ENCODE assay signal across 13 cellular contexts in genomic region chr2:105779394-105779793, GRCh38. TPM values are rescaled to one million over a fixed set of nuclear protein-coding genes. Genes with fewer than 3 reads are reported as not detected.
DNase-seq lines count a peak whose midpoint lies in the region; ATAC-seq, FAIRE-seq and TF ChIP-seq lines count a peak whose summit lies in the region.
"Had no signal": no experiment of that assay in that cellular context is flagged by ENCODE, and none has a peak within 500 bp of the region (broad histone marks: within the 10 kb centered on the region; RNA-seq: fewer than 3 reads in every experiment).

No MANE protein-coding gene starts in this region.

- no peaks in the 10 kb centered on the region for H3K27me3 ChIP-seq in Caco-2 (replicated peaks; ENCODE audit: control insufficient read depth, insufficient read depth, low read length)
- H3K27me3 ChIP-seq in small intestine (ENCODE audit: control insufficient read depth in 2 of 2, insufficient read depth in 2 of 2, low read length in 2 of 2) = no peaks in the 10 kb centered on the region
- H3K27me3 ChIP-seq: left lung, vagina had no signal

- ATAC-seq in central memory CD8-positive, alpha-beta T cell (replicated peaks; ENCODE audit: extremely low read depth, poor library complexity, severe bottlenecking) = no peak
- ATAC-seq in stimulated activated naive B cell treated with anti-CD40 and anti-IgM and Interleukin-4, amounts not matched to agents 10 μg/mL and 1 μg/mL and 100 μg/mL, for 72 hours (replicated peaks) = no peak
- ATAC-seq: left lung had no signal

- 23 to 59% (median 30%) methylated on average over 5 of the region's 5 CpGs for WGBS in small intestine, 3 donors

- no peaks in the 10 kb centered on the region for H3K4me1 ChIP-seq in Caco-2
- peaks cover 20 to 23% of the 10 kb centered on the region in 2 donors for H3K4me1 ChIP-seq in small intestine (ENCODE audit: control insufficient read depth in 2 of 2, insufficient read depth in 1 of 2, low read depth in 1 of 2, low read length in 1 of 2)

- H3K36me3 ChIP-seq in Caco-2 (ENCODE audit: control insufficient read depth, insufficient read depth, low read length) (peaks cover 2% of the 10 kb centered on the region), small intestine (ENCODE audit: control insufficient read depth in 2 of 2, insufficient read depth in 2 of 2, low read length in 2 of 2) (no peaks in the 10 kb centered on the region)
- H3K36me3 ChIP-seq: left lung, vagina had no signal

- no peak for FAIRE-seq in small intestine (lab: Jason Lieb, UNC)

- no peaks in the 10 kb centered on the region for H3K9me3 Mint-ChIP-seq in central memory CD8-positive, alpha-beta T cell
- H3K9me3 Mint-ChIP-seq in stimulated activated naive B cell treated with anti-CD40 and anti-IgM and Interleukin-4, amounts not matched to agents 10 μg/mL and 1 μg/mL and 100 μg/mL, for 72 hours = no peaks in the 10 kb centered on the region
- no peaks in the 10 kb centered on the region for H3K9me3 Mint-ChIP-seq in Caco-2 (ENCODE audit: unreplicated experiment)

- no peak overlapping the region for H3K27ac ChIP-seq in small intestine (ENCODE audit: low read depth in 1 of 2, low read length in 1 of 2)
- H3K27ac ChIP-seq: left lung, vagina had no signal

- POLR2A ChIA-PET in Caco-2 (lab: Charles Lee) = no interaction called here

- intact Hi-C loops in Caco-2 (cut with micrococcal nuclease; ENCODE audit: unreplicated experiment) = no loop called here

- DNase-seq in activated CD8-positive, alpha-beta memory T cell treated with anti-CD3 and anti-CD28 coated beads for 24 hours = peak; percentile 54
- DNase-seq in activated CD8-positive, alpha-beta memory T cell treated with anti-CD3 and anti-CD28 coated beads, Interleukin-2, amount 50 U/mL, for 4 hours = no peak
- DNase-seq in NCI-H82 treated with DMSO at 0.1 percent for 48 hours (lab: John Stamatoyannopoulos, UW; ENCODE audit: unreplicated experiment) (peak; percentile 49), Caco-2 (no peak), small intestine (no peak), epidermal melanocyte (ENCODE audit: insufficient read length, low spot score) (no peak)
- no peak for DNase-seq in central memory CD8-positive, alpha-beta T cell (ENCODE audit: low spot score in 2 of 2)
- DNase-seq in stimulated activated naive B cell treated with anti-CD40 and anti-IgM and Interleukin-4, amounts not matched to agents 10 μg/mL and 1 μg/mL and 100 μg/mL, for 72 hours = no peak
- DNase-seq: activated CD8-positive, alpha-beta memory T cell treated with anti-CD3 and anti-CD28 coated beads, Interleukin-2, amount 50 U/mL, for 48 hours; left lung; NCI-H2081 treated with DMSO at 0.1 percent for 48 hours; stimulated activated CD4-positive, alpha-beta T cell treated with anti-CD3 and anti-CD28 coated beads, Interleukin-4, amount 100 ng/mL, for 1 hour had no signal

- CTCF ChIA-PET in Caco-2 (lab: Charles Lee) = interaction anchor here (0.9 kb wide), 1 partner anchor 109 kb away, joined by 7 read pairs; no protein-coding TSS in a partner anchor

- H3K27ac Mint-ChIP-seq in central memory CD8-positive, alpha-beta T cell (ENCODE audit: low read depth) = peak overlapping the region; percentile 91
- peak overlapping the region; percentile 84 for H3K27ac Mint-ChIP-seq in stimulated activated naive B cell treated with anti-CD40 and anti-IgM and Interleukin-4, amounts not matched to agents 10 μg/mL and 1 μg/mL and 100 μg/mL, for 72 hours
- H3K27ac Mint-ChIP-seq in Caco-2 (ENCODE audit: unreplicated experiment) = no peak overlapping the region

- TF ChIP-seq CTCF in Caco-2 (IDR thresholded peaks at IDR 0.05; ENCODE audit: insufficient read depth in 1 of 2, low read depth in 1 of 2, low read length in 1 of 2, severe bottlenecking in 1 of 2, unreplicated experiment in 1 of 2) = no peak

- peaks cover 93% of the 10 kb centered on the region for H3K4me1 Mint-ChIP-seq in central memory CD8-positive, alpha-beta T cell
- H3K4me1 Mint-ChIP-seq in stimulated activated naive B cell treated with anti-CD40 and anti-IgM and Interleukin-4, amounts not matched to agents 10 μg/mL and 1 μg/mL and 100 μg/mL, for 72 hours = peaks cover 64 to 97% of the 10 kb centered on the region in 2 donors
- H3K4me1 Mint-ChIP-seq in Caco-2 (ENCODE audit: low read depth, unreplicated experiment) = peaks cover 13% of the 10 kb centered on the region

- H3K27me3 Mint-ChIP-seq in central memory CD8-positive, alpha-beta T cell = no peaks in the 10 kb centered on the region
- H3K27me3 Mint-ChIP-seq in stimulated activated naive B cell treated with anti-CD40 and anti-IgM and Interleukin-4, amounts not matched to agents 10 μg/mL and 1 μg/mL and 100 μg/mL, for 72 hours = no peaks in the 10 kb centered on the region
- H3K27me3 Mint-ChIP-seq in Caco-2 (ENCODE audit: insufficient read depth, unreplicated experiment) = no peaks in the 10 kb centered on the region

- peaks cover 19% of the 10 kb centered on the region for H3K36me3 Mint-ChIP-seq in central memory CD8-positive, alpha-beta T cell (ENCODE audit: insufficient read depth)
- H3K36me3 Mint-ChIP-seq in stimulated activated naive B cell treated with anti-CD40 and anti-IgM and Interleukin-4, amounts not matched to agents 10 μg/mL and 1 μg/mL and 100 μg/mL, for 72 hours = peaks cover 29 to 52% of the 10 kb centered on the region in 2 donors
- H3K36me3 Mint-ChIP-seq in Caco-2 (ENCODE audit: insufficient read depth, unreplicated experiment) = peaks cover 22% of the 10 kb centered on the region

- H3K9me3 ChIP-seq in Caco-2 (no peaks in the 10 kb centered on the region), small intestine (ENCODE audit: control insufficient read depth, low read depth) (no peaks in the 10 kb centered on the region)
- H3K9me3 ChIP-seq: left lung, vagina had no signal

- BruUV-seq in Caco-2 (replicated peaks; lab: Mats Ljungman, UMichigan) = no TSS peak

- H3K4me3 ChIP-seq in Caco-2 (ENCODE audit: low read depth, low read length) = no peak overlapping the region
- H3K4me3 ChIP-seq in small intestine (ENCODE audit: low read depth in 1 of 2, low read length in 2 of 2) = no peak overlapping the region
- H3K4me3 ChIP-seq: left lung, vagina had no signal

- peak overlapping the region; percentile 55 for H3K4me3 Mint-ChIP-seq in central memory CD8-positive, alpha-beta T cell
- peak overlapping the region; percentile 33 to 55 for H3K4me3 Mint-ChIP-seq in stimulated activated naive B cell treated with anti-CD40 and anti-IgM and Interleukin-4, amounts not matched to agents 10 μg/mL and 1 μg/mL and 100 μg/mL, for 72 hours
- no peak overlapping the region for H3K4me3 Mint-ChIP-seq in Caco-2 (ENCODE audit: unreplicated experiment)

RNA-seq across cellular contexts. Expression of gene NCK2, which starts 34.7 kb away (rescaled TPM):
- total RNA-seq in Caco-2 (2022) = 89.0 and 95.7 TPM in 2 replicates
- polyA plus RNA-seq in small intestine = 100 to 1,000 TPM in 2 of 3 donors, 10 to 100 TPM in 1; 59.6 to 124 (median 103) TPM

Comparison
In these comparisons a context has a peak if more than half of its experiments do, and no peak if none do; other contexts are left out.
1. DNase-seq: peak in activated CD8-positive, alpha-beta memory T cell treated with anti-CD3 and anti-CD28 coated beads for 24 hours (single experiment) and NCI-H82 treated with DMSO at 0.1 percent for 48 hours (single experiment); none in activated CD8-positive, alpha-beta memory T cell treated with anti-CD3 and anti-CD28 coated beads, Interleukin-2, amount 50 U/mL, for 4 hours (single experiment), central memory CD8-positive, alpha-beta T cell (0 of 2), stimulated activated naive B cell treated with anti-CD40 and anti-IgM and Interleukin-4, amounts not matched to agents 10 μg/mL and 1 μg/mL and 100 μg/mL, for 72 hours (single experiment), Caco-2 (0 of 2), small intestine (single experiment) and epidermal melanocyte (single experiment).